Comparison of ENCODE assay signal across 8 cellular contexts in genomic region chr15:74460298-74460697, GRCh38. TPM values are rescaled to one million over a fixed set of nuclear protein-coding genes. Genes with fewer than 3 reads are reported as not detected.
DNase-seq lines count a peak whose midpoint lies in the region; ATAC-seq, FAIRE-seq and TF ChIP-seq lines count a peak whose summit lies in the region.

No MANE protein-coding gene starts in this region.

- peak overlapping the region; percentile 69 for H3K4me2 ChIP-seq in A549

- POLR2A ChIA-PET in A549 (lab: Yijun Ruan, JAX): interaction anchor here (0.6 to 1.4 kb wide), 3 partner anchors 81 to 713 kb away, joined by 6 to 8 read pairs (median 8); partner anchors contain the start of gene ARID3B
- POLR2A ChIA-PET in HEK293 (lab: Yijun Ruan, JAX): interaction anchor here (0.5 to 3.5 kb wide), 22 partner anchors 8 to 466 kb away, joined by 3 to 35 read pairs (median 5); partner anchors contain the start of genes ARID3B, CLK3 and PML

- H3K4me3 ChIP-seq in A549: peak overlapping the region; percentile 73
- peak overlapping the region; percentile 91 for H3K4me3 ChIP-seq in HEK293 (ENCODE audit: low read depth, low read length)
- peak overlapping the region; percentile 76 for H3K4me3 ChIP-seq in astrocyte of the cerebellum (ENCODE audit: low read depth, low read length)

- peaks cover 20 to 26% of the 10 kb centered on the region in 2 experiments for H3K36me3 ChIP-seq in HEK293 (ENCODE audit: control insufficient read depth in 2 of 2, insufficient read depth in 1 of 2, low read length in 2 of 2)

- 76% methylated on average over 2 of the region's 2 CpGs for whole genome bisulfite sequencing in A549 (ENCODE audit: missing lambda C conversion rate)

- peaks cover 20% of the 10 kb centered on the region for H3K4me1 Mint-ChIP-seq in mesothelial cell of epicardium

- TF ChIP-seq RAD21 in A549 (conservative IDR thresholded peaks at IDR 0.05 in 1 of 2, IDR thresholded peaks at IDR 0.05 in 1 of 2): no peak

- H3K4me1 ChIP-seq in A549 (0 out of 3 replicates have a peak, but pooled peaks cover 6% of the 10 kb centered on the region), HEK293 (ENCODE audit: control insufficient read depth, insufficient read depth, low read length) (peaks cover 2% of the 10 kb centered on the region; the same call in 1 of the 2 replicates)

- peak overlapping the region; percentile 97 for H3K27ac Mint-ChIP-seq in mesothelial cell of epicardium

- DNase-seq in A549 (ENCODE audit: low read depth in 1 of 2, low spot score in 1 of 2) (no peak), astrocyte of the cerebellum (ENCODE audit: low read depth) (no peak), mesothelial cell of epicardium (ENCODE audit: low spot score in 2 of 2, unreplicated experiment in 2 of 2) (no peak), posterior cingulate gyrus (no peak)

- no peaks in the 10 kb centered on the region for H3K9me3 ChIP-seq in A549
- no peaks in the 10 kb centered on the region for H3K9me3 ChIP-seq in HEK293 (ENCODE audit: control insufficient read depth, insufficient read depth, low read depth, low read length)

- H3K27ac ChIP-seq in A549 (peak overlapping the region; percentile 78 to 90), HEK293 (ENCODE audit: extremely low read depth, low read depth, low read length) (peak overlapping the region; percentile 77)

- peaks cover 32% of the 10 kb centered on the region for H3K36me3 Mint-ChIP-seq in mesothelial cell of epicardium

- H3K4me3 Mint-ChIP-seq in mesothelial cell of epicardium: peak overlapping the region; percentile 83

- CTCF ChIA-PET in A549 (lab: Yijun Ruan, JAX): interaction anchor here (0.6 to 2.1 kb wide), 9 partner anchors 10 to 158 kb away, joined by 3 to 11 read pairs (median 3); no protein-coding TSS in a partner anchor
- CTCF ChIA-PET in HEK293 (lab: Yijun Ruan, JAX): interaction anchor here (1.0 to 2.3 kb wide), 3 partner anchors 12 to 79 kb away, joined by 3 to 8 read pairs (median 4); no protein-coding TSS in a partner anchor

- intact Hi-C loops in posterior cingulate gyrus (cut with DNase I): loop anchor here (2.0 to 5.0 kb wide), 2 partner anchors 81 to 157 kb away; partner anchors contain the start of genes ARID3B and CLK3

- no peak for ATAC-seq in A549
- no peak for ATAC-seq in GM19023 (IDR thresholded peaks at IDR 0.05; ENCODE audit: unreplicated experiment)
- no peak for ATAC-seq in HG03432 (IDR thresholded peaks at IDR 0.05; ENCODE audit: unreplicated experiment)
- no peak for ATAC-seq in GM21825 (IDR thresholded peaks at IDR 0.05; ENCODE audit: unreplicated experiment)

- TF ChIP-seq EP300 in A549 (IDR thresholded peaks at IDR 0.05): no peak

- TF ChIP-seq CTCF in A549 (IDR thresholded peaks at IDR 0.05): no peak
- TF ChIP-seq CTCF in HEK293 (tag by site-specific recombination; IDR thresholded peaks at IDR 0.05): no peak
- TF ChIP-seq CTCF in astrocyte of the cerebellum (IDR thresholded peaks at IDR 0.05; ENCODE audit: low read depth, low read length, missing control alignments): no peak
- TF ChIP-seq CTCF in mesothelial cell of epicardium (IDR thresholded peaks at IDR 0.05; ENCODE audit: unreplicated experiment): no peak

- no peak for TF ChIP-seq POLR2A in A549 (IDR thresholded peaks at IDR 0.05; ENCODE audit: low read length)

- peaks cover 16% of the 10 kb centered on the region for H3K9me3 Mint-ChIP-seq in mesothelial cell of epicardium

- in situ Hi-C loops in astrocyte of the cerebellum (cut with HindIII; ENCODE audit: low sequenced_read_pairs): no loop called here

- no peak for FAIRE-seq in A549 (lab: Jason Lieb, UNC)

- H3K27me3 Mint-ChIP-seq in mesothelial cell of epicardium (ENCODE audit: low read depth): no peaks in the 10 kb centered on the region

TF ChIP-seq in A549, 52 proteins besides CTCF, POLR2A, EP300 and RAD21:
- TF ChIP-seq KDM1A (IDR thresholded peaks at IDR 0.05; ENCODE audit: low read depth): no peak

TF ChIP-seq in HEK293, 187 proteins besides CTCF, POLR2A, EP300 and RAD21:
- TF ChIP-seq ZNF600 (tag by site-specific recombination; IDR thresholded peaks at IDR 0.05): peak; percentile 23; the same call in 1 of the 2 replicates
- no peak for TF ChIP-seq ZNF239 (tag by site-specific recombination; IDR thresholded peaks at IDR 0.05)

RNA-seq across cellular contexts. Expression of gene UBL7, which starts 0.7 kb away (rescaled TPM):
- polyA plus RNA-seq in A549 (2011; rRNA removed) (48.5 and 62.4 TPM in 2 replicates), A549 (2017; fragmentation: RNase III; extraction: RNeasy Plus Mini Kit Qiagen cat#74134 plus additional on column Dnase treatment) (31.0 to 35.3 TPM (median 32.6 TPM) in 3 replicates)
- 38.9 and 55.9 TPM in 2 replicates for polyA plus RNA-seq in A549 (2012; cell fraction: cytosol; rRNA removed)
- polyA plus RNA-seq in A549 (2012; cell fraction: nucleus; rRNA removed): 38.6 and 44.8 TPM in 2 replicates
- 41.1 and 56.9 TPM in 2 replicates for polyA minus RNA-seq in A549 (2011; rRNA and poly(A)+ RNA removed)
- 43.2 to 49.6 TPM (median 47.1 TPM) in 3 replicates for total RNA-seq in mesothelial cell of epicardium

RNA-seq across cellular contexts. Expression of gene SEMA7A, which starts 26.5 kb away (rescaled TPM):
- polyA plus RNA-seq in A549 (2011; rRNA removed) (0.44 and 0.63 TPM in 2 replicates), A549 (2017; fragmentation: RNase III; extraction: RNeasy Plus Mini Kit Qiagen cat#74134 plus additional on column Dnase treatment) (1.2 to 1.7 TPM (median 1.7 TPM) in 3 replicates)
- 0.48 and 1.1 TPM in 2 replicates for polyA plus RNA-seq in A549 (2012; cell fraction: cytosol; rRNA removed)
- polyA plus RNA-seq in A549 (2012; cell fraction: nucleus; rRNA removed): 3.1 and 4.8 TPM in 2 replicates
- 0.66 and 1.4 TPM in 2 replicates for polyA minus RNA-seq in A549 (2011; rRNA and poly(A)+ RNA removed)
- total RNA-seq in mesothelial cell of epicardium: 4.6 to 6.0 TPM (median 5.0 TPM) in 3 replicates
